In the genomic region with DNA sequence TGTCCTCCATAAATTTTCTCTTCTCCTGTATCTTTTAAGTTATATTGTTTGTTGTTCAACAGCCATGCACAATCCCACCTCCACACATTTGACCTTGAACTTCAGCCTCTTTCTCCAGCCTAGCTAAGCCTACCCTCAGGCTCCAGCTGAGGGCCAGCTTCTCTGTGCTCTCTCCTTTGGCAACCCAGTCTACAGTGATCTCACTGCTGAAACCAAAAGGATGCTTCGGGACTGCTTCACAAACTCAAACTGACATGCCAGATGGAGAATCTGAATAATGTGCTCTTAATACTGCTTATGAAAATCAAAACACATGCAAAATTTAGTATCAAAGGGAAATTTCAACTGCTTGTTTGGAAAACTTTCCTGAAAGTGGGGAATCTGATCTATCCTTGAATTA, we compare ENCODE assay signal across 1 cellular context.
TF ChIP-seq lines count a peak whose summit lies in the region.

No MANE protein-coding gene starts in this region.

TF ChIP-seq in HepG2, 621 proteins besides CTCF, POLR2A, EP300 and RAD21:
- TF ChIP-seq RFX1 (IDR thresholded peaks at IDR 0.05), result no peak
- TF ChIP-seq, protein P1, sequence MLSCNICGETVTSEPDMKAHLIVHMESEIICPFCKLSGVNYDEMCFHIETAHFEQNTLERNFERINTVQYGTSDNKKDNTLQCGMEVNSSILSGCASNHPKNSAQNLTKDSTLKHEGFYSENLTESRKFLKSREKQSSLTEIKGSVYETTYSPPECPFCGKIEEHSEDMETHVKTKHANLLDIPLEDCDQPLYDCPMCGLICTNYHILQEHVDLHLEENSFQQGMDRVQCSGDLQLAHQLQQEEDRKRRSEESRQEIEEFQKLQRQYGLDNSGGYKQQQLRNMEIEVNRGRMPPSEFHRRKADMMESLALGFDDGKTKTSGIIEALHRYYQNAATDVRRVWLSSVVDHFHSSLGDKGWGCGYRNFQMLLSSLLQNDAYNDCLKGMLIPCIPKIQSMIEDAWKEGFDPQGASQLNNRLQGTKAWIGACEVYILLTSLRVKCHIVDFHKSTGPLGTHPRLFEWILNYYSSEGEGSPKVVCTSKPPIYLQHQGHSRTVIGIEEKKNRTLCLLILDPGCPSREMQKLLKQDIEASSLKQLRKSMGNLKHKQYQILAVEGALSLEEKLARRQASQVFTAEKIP (CRISPR knock-in tag; IDR thresholded peaks at IDR 0.05; ENCODE audit: borderline replicate concordance), result no peak
- TF ChIP-seq AGO2 (optimal IDR thresholded peaks at IDR 0.05; ENCODE audit: low read depth, low read length), result no peak
- TF ChIP-seq HHEX (CRISPR knock-in tag; IDR thresholded peaks at IDR 0.05), result no peak
- no peak for TF ChIP-seq CEBPB (IDR thresholded peaks at IDR 0.05; ENCODE audit: borderline replicate concordance, low read depth, low read length)
- TF ChIP-seq ZNF746 (CRISPR knock-in tag; IDR thresholded peaks at IDR 0.05), result no peak
- no peak for TF ChIP-seq SOX6 (IDR thresholded peaks at IDR 0.05)
- TF ChIP-seq SOX6 (CRISPR knock-in tag; IDR thresholded peaks at IDR 0.05), result no peak
